ENCODE assay signal across 8 cellular contexts in genomic region chr10:100185364-100186252, GRCh38. TPM values are rescaled to one million over a fixed set of nuclear protein-coding genes. Genes with fewer than 3 reads are reported as not detected.
DNase-seq lines count a peak whose midpoint lies in the region; ATAC-seq, FAIRE-seq and TF ChIP-seq lines count a peak whose summit lies in the region.

Gene ERLIN1 (minus strand): TSS chr10:100186029. CDS start chr10:100185626, 403 bp downstream.

- no peaks in the 10 kb centered on the region for H3K9me3 Mint-ChIP-seq in progenitor cell of endocrine pancreas (ENCODE audit: low read depth)

- no peaks in the 10 kb centered on the region for H3K27me3 ChIP-seq in upper lobe of right lung

- peak within 1 kb of the TSS; percentile 83 for H3K27ac ChIP-seq in upper lobe of right lung

- H3K27me3 Mint-ChIP-seq in progenitor cell of endocrine pancreas, result no peaks in the 10 kb centered on the region

- FAIRE-seq in GM12892 (lab: Jason Lieb, UNC), result peak; percentile 96

- peak within 1 kb of the TSS; percentile 90 for H3K4me3 Mint-ChIP-seq in progenitor cell of endocrine pancreas (ENCODE audit: low read depth)

- peaks cover 46% of the 10 kb centered on the region for H3K4me1 Mint-ChIP-seq in progenitor cell of endocrine pancreas (ENCODE audit: low read depth)

- TF ChIP-seq POLR2A in GM12892 (IDR thresholded peaks at IDR 0.05; ENCODE audit: low read depth, low read length), result peak; percentile 82

- DNase-seq in GM12892 (ENCODE audit: insufficient read length), result peak; percentile 83
- peak; percentile 93 for DNase-seq in NCI-H146 (lab: John Stamatoyannopoulos, UW)
- DNase-seq in amniotic epithelial cell (ENCODE audit: low read depth), result peak; percentile 83
- DNase-seq in left cardiac atrium, result peak; percentile 94
- peak; percentile 92 for DNase-seq in progenitor cell of endocrine pancreas (ENCODE audit: low spot score, unreplicated experiment)
- peak; percentile 97 for DNase-seq in upper lobe of right lung

- no peak for TF ChIP-seq CTCF in progenitor cell of endocrine pancreas (IDR thresholded peaks at IDR 0.05; ENCODE audit: unreplicated experiment)
- TF ChIP-seq CTCF in upper lobe of right lung (IDR thresholded peaks at IDR 0.05), result no peak

- H3K4me3 ChIP-seq in upper lobe of right lung, result peak within 1 kb of the TSS; percentile 82

- peaks cover 16% of the 10 kb centered on the region for H3K36me3 ChIP-seq in upper lobe of right lung

- peaks cover 11% of the 10 kb centered on the region for H3K36me3 Mint-ChIP-seq in progenitor cell of endocrine pancreas (ENCODE audit: insufficient read depth)

- ATAC-seq in HG02840 (IDR thresholded peaks at IDR 0.05; ENCODE audit: low FRiP score, unreplicated experiment) (peak; percentile 86), left cardiac atrium (peak; percentile 99), upper lobe of right lung (peak; percentile 98)

- H3K9me3 ChIP-seq in upper lobe of right lung, result no peaks in the 10 kb centered on the region

- peaks cover 16% of the 10 kb centered on the region for H3K4me1 ChIP-seq in upper lobe of right lung

- peak within 1 kb of the TSS; percentile 97 for H3K27ac Mint-ChIP-seq in progenitor cell of endocrine pancreas

- intact Hi-C loops in T-helper 1 cell treated with Interleukin-12 subunit alpha and Interleukin-12 subunit beta and Interleukin-4 antibody, amounts not matched to agents 30 ng/mL and 1 ng/mL, for 36 hours (cut with micrococcal nuclease), result loop anchor here (1.0 to 5.0 kb wide), 15 partner anchors 18 to 727 kb away; partner anchors contain the start of genes BLOC1S2, CHUK, COX15 and CUTC
- intact Hi-C loops in left cardiac atrium (cut with DNase I), result no loop called here
- intact Hi-C loops in upper lobe of right lung (cut with DNase I), result no loop called here

RNA-seq across cellular contexts. Expression of gene ERLIN1, which starts in this region (rescaled TPM):
- polyA plus RNA-seq in GM12892 (2012; ENCODE audit: missing spikeins), result 13.4 TPM
- 14.1 and 17.2 TPM in 2 replicates for total RNA-seq in T-helper 1 cell treated with Interleukin-12 subunit alpha and Interleukin-12 subunit beta and Interleukin-4 antibody, amounts not matched to agents 30 ng/mL and 1 ng/mL, for 36 hours
- total RNA-seq in left cardiac atrium (10 to 100 TPM; 12.4 to 13.5 TPM), progenitor cell of endocrine pancreas (43.7 and 49.5 TPM in 2 replicates), upper lobe of right lung (24.3 TPM)

Comparison
In these comparisons a context has a peak if more than half of its experiments do, and no peak if none do; other contexts are left out.
1. Peak in every context shown above with its lines: DNase-seq, ATAC-seq, H3K4me3 ChIP-seq and H3K27ac ChIP-seq.